10 cellular contexts compared by ENCODE assay signal in the genomic region with DNA sequence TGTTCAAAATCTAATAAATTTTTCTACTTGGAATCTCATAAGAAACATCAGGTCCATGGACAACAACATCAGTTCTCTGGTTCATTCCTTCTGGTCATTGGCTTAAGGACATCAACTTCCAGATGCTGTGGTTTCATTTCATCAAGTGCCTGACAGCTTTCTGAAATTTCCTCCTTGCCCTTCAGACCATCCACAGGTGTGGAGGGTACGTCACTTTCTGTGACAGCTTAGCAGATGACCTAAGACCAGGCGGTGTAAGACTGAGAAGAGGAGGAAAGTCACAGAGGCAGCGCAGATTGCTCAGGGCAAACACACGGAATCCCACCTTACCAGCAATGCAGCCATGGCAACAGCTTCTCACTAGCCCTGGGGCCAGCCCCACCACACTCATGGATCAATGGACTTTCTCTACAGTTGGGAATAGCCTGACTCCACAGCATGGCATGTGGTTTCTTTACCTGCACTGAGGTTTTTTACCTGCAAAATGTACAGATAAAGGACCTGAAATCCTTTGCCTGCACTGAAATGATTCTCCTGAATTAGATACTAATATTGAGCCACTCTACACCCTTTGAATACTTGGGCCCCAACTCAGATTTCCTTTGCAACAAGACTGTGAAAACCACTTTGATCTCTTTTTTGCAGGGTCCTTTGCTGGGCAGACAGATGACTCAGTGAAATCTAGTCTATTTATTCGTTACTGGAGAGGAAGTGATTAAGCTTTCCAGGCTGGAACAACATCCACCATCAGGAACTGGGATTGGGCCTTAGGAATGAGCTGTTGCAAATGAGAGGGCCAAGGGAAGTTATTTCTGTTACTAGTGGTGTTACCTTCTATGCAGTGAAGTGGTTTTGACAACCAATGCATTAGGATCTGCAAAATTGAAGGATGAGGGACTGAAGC. TPM values are rescaled to one million over a fixed set of nuclear protein-coding genes. Genes with fewer than 3 reads are reported as not detected.
DNase-seq lines count a peak whose midpoint lies in the region; ATAC-seq and TF ChIP-seq lines count a peak whose summit lies in the region.
"Had no signal": no experiment of that assay in that cellular context is flagged by ENCODE, and none has a peak within 500 bp of the region (broad histone marks: within the 10 kb centered on the region; RNA-seq: fewer than 3 reads in every experiment).

No MANE protein-coding gene starts in this region.

- H3K27ac ChIP-seq in brain microvascular endothelial cell, result peak overlapping the region; percentile 65

- H3K27ac Mint-ChIP-seq in activated T-cell treated with anti-CD3 and anti-CD28 coated beads, Interleukin-2, amount 50 U/mL, for 72 hours, result no peak overlapping the region
- H3K27ac Mint-ChIP-seq: GM23338 had no signal

- no peaks in the 10 kb centered on the region for H3K36me3 Mint-ChIP-seq in activated T-cell treated with anti-CD3 and anti-CD28 coated beads, Interleukin-2, amount 50 U/mL, for 72 hours (ENCODE audit: insufficient read depth in 2 of 2)

- no peak for TF ChIP-seq CTCF in brain microvascular endothelial cell (IDR thresholded peaks at IDR 0.05; ENCODE audit: low read depth, low read length, missing control alignments)
- no peak for TF ChIP-seq CTCF in retinal pigment epithelial cell (conservative IDR thresholded peaks at IDR 0.05; ENCODE audit: low read depth, low read length)

- H3K9me3 Mint-ChIP-seq in activated T-cell treated with anti-CD3 and anti-CD28 coated beads, Interleukin-2, amount 50 U/mL, for 72 hours, result no peaks in the 10 kb centered on the region
- H3K9me3 Mint-ChIP-seq: GM23338 had no signal

- no peaks in the 10 kb centered on the region for H3K36me3 ChIP-seq in brain microvascular endothelial cell (replicated peaks)

- peak; percentile 47 for ATAC-seq in GM18867 (IDR thresholded peaks at IDR 0.05; ENCODE audit: unreplicated experiment)
- peak; percentile 51 for ATAC-seq in HG03045 (IDR thresholded peaks at IDR 0.05; ENCODE audit: unreplicated experiment)
- ATAC-seq in activated T-cell treated with anti-CD3 and anti-CD28 coated beads, Interleukin-2, amount 50 U/mL, for 72 hours (replicated peaks in 1 of 2), result no peak

- peaks cover 18% of the 10 kb centered on the region for H3K27me3 Mint-ChIP-seq in activated T-cell treated with anti-CD3 and anti-CD28 coated beads, Interleukin-2, amount 50 U/mL, for 72 hours (ENCODE audit: low read depth)

- H3K4me3 Mint-ChIP-seq in activated T-cell treated with anti-CD3 and anti-CD28 coated beads, Interleukin-2, amount 50 U/mL, for 72 hours, result no peak overlapping the region
- H3K4me3 Mint-ChIP-seq: GM23338 had no signal

- no peaks in the 10 kb centered on the region for H3K27me3 ChIP-seq in brain microvascular endothelial cell (replicated peaks)

- peak; percentile 83 for DNase-seq in brain microvascular endothelial cell
- peak; percentile 47 for DNase-seq in retinal pigment epithelial cell (ENCODE audit: low read depth)
- no peak for DNase-seq in SIG-M5 (lab: John Stamatoyannopoulos, UW)
- DNase-seq in NCI-H1105 (lab: John Stamatoyannopoulos, UW), result no peak
- no peak for DNase-seq in NCI-H510A (lab: John Stamatoyannopoulos, UW)
- no peak for DNase-seq in activated T-cell treated with anti-CD3 and anti-CD28 coated beads, Interleukin-2, amount 50 U/mL, for 72 hours

- H3K4me3 ChIP-seq in brain microvascular endothelial cell (ENCODE audit: low read depth, low read length) (no peak overlapping the region), retinal pigment epithelial cell (ENCODE audit: low read length) (no peak overlapping the region)
- H3K4me3 ChIP-seq: GM23338 had no signal

- in situ Hi-C loops in brain microvascular endothelial cell (cut with HindIII; ENCODE audit: low pct_ligation_motif_present, low sequenced_read_pairs), result no loop called here

- H3K4me1 Mint-ChIP-seq in activated T-cell treated with anti-CD3 and anti-CD28 coated beads, Interleukin-2, amount 50 U/mL, for 72 hours (ENCODE audit: low read depth), result peaks cover 6% of the 10 kb centered on the region

RNA-seq across cellular contexts. Expression of a gene that starts 26.9 kb away (rescaled TPM):
- total RNA-seq in activated T-cell treated with anti-CD3 and anti-CD28 coated beads, Interleukin-2, amount 50 U/mL, for 72 hours, result 1 to 10 TPM in 1 of 2 donors, under 1 TPM in 1; 0.77 to 2.1 TPM
- total RNA-seq: G401, GM23338 had no signal

RNA-seq across cellular contexts. Expression of a gene that starts 30.8 kb away (rescaled TPM):
- 10 to 100 TPM; 13.3 to 15.4 TPM for total RNA-seq in activated T-cell treated with anti-CD3 and anti-CD28 coated beads, Interleukin-2, amount 50 U/mL, for 72 hours

RNA-seq across cellular contexts. Expression of a gene that starts 50.4 kb away (rescaled TPM):
- 10 to 100 TPM; 31.5 to 46.9 TPM for total RNA-seq in activated T-cell treated with anti-CD3 and anti-CD28 coated beads, Interleukin-2, amount 50 U/mL, for 72 hours

Comparison
In these comparisons a context has a peak if more than half of its experiments do, and no peak if none do; other contexts are left out.
1. ATAC-seq: peak in GM18867 (single experiment) and HG03045 (single experiment); none in activated T-cell treated with anti-CD3 and anti-CD28 coated beads, Interleukin-2, amount 50 U/mL, for 72 hours (0 of 2).
2. DNase-seq: peak in brain microvascular endothelial cell (single experiment) and retinal pigment epithelial cell (single experiment); none in SIG-M5 (single experiment), NCI-H1105 (single experiment), NCI-H510A (single experiment) and activated T-cell treated with anti-CD3 and anti-CD28 coated beads, Interleukin-2, amount 50 U/mL, for 72 hours (0 of 2).